ENCODE assay signal across 26 cellular contexts in genomic region chr9:76135902-76136301, GRCh38.
A peak's percentile ranks its signal among the peaks of the same experiment; 100 is the strongest.
DNase-seq lines count a peak whose midpoint lies in the region; ATAC-seq and TF ChIP-seq lines count a peak whose summit lies in the region.
"Had no signal": no experiment of that assay in that cellular context is flagged by ENCODE, and none has a peak within 500 bp of the region (broad histone marks: within the 10 kb centered on the region; RNA-seq: fewer than 3 reads in every experiment).

No MANE protein-coding gene starts in this region.

- no peak overlapping the region for H3K27ac Mint-ChIP-seq in activated CD4-positive, alpha-beta T cell treated with anti-CD3 and anti-CD28 coated beads for 36 hours
- H3K27ac Mint-ChIP-seq: activated CD4-positive, alpha-beta T cell treated with anti-CD3 and anti-CD28 coated beads, Interleukin-2, amount 10 ng/mL, durations not matched to agents 7 days and 5 days; HFFc6 had no signal

- no peak for TF ChIP-seq CTCF in IMR-90 (conservative IDR thresholded peaks at IDR 0.05; ENCODE audit: low read depth, low read length)
- no peak for TF ChIP-seq CTCF in astrocyte of the spinal cord (IDR thresholded peaks at IDR 0.05; ENCODE audit: low read depth, low read length)
- no peak for TF ChIP-seq CTCF in thyroid gland (IDR thresholded peaks at IDR 0.05)

- POLR2A ChIA-PET in IMR-90 (lab: Charles Lee; ENCODE audit: unreplicated experiment): no interaction called here
- POLR2A ChIA-PET in activated CD4-positive, alpha-beta T cell treated with anti-CD3 and anti-CD28 coated beads for 36 hours (lab: Charles Lee): no interaction called here

- no peaks in the 10 kb centered on the region for H3K27me3 Mint-ChIP-seq in activated CD4-positive, alpha-beta T cell treated with anti-CD3 and anti-CD28 coated beads for 36 hours
- H3K27me3 Mint-ChIP-seq: activated CD4-positive, alpha-beta T cell treated with anti-CD3 and anti-CD28 coated beads, Interleukin-2, amount 10 ng/mL, durations not matched to agents 7 days and 5 days had no signal

- H4K8ac ChIP-seq in IMR-90 (ENCODE audit: low read depth in 2 of 2, low read length in 2 of 2): peak overlapping the region; percentile 30 to 58; a peak in 1 of 4 replicates

- H3K18ac ChIP-seq in IMR-90 (ENCODE audit: low read depth, low read length): peak overlapping the region; percentile 91; the same call in 1 of the 2 replicates

- no peak overlapping the region for H2BK15ac ChIP-seq in IMR-90 (ENCODE audit: low read depth, low read length)

- H3K27ac ChIP-seq in IMR-90 (ENCODE audit: insufficient read depth, low read length): no peak overlapping the region
- no peak overlapping the region for H3K27ac ChIP-seq in thyroid gland
- H3K27ac ChIP-seq: BLaER1, brain microvascular endothelial cell, foreskin keratinocyte, heart left ventricle, pancreas, transverse colon, WERI-Rb-1 had no signal

- H3K9ac ChIP-seq in IMR-90 (ENCODE audit: low read depth, low read length): no peak overlapping the region
- H3K9ac ChIP-seq: BLaER1 had no signal

- intact Hi-C loops in IMR-90 (cut with micrococcal nuclease) (loop anchor here (5.0 kb wide), 1 partner anchor 244 kb away; the partner anchor contains the start of gene PCSK5), thyroid gland (cut with DNase I) (no loop called here)
- intact Hi-C loops in activated CD4-positive, alpha-beta T cell treated with anti-CD3 and anti-CD28 coated beads for 36 hours (cut with DNase I, micrococcal nuclease): loop anchor here in 1 of 2 experiments (5.0 kb wide), 1 partner anchor 39 kb away; no protein-coding TSS in a partner anchor

- no peak overlapping the region for H3K4ac ChIP-seq in IMR-90 (ENCODE audit: low read depth, low read length)

- CTCF ChIA-PET in IMR-90 (lab: Yijun Ruan, JAX): no interaction called here
- CTCF ChIA-PET in activated CD4-positive, alpha-beta T cell treated with anti-CD3 and anti-CD28 coated beads for 36 hours (lab: Charles Lee): interaction anchor here (1.1 kb wide), 1 partner anchor 14 kb away, joined by 4 read pairs; no protein-coding TSS in a partner anchor

- no peaks in the 10 kb centered on the region for H3K9me3 Mint-ChIP-seq in activated CD4-positive, alpha-beta T cell treated with anti-CD3 and anti-CD28 coated beads for 36 hours (ENCODE audit: low read depth)
- H3K9me3 Mint-ChIP-seq: activated T-cell treated with anti-CD3 and anti-CD28 coated beads, Interleukin-2, amount 50 U/mL, for 4 hours had no signal

- TF ChIP-seq RAD21 in IMR-90 (IDR thresholded peaks at IDR 0.05; ENCODE audit: low read length): no peak

- BruUV-seq in IMR-90 (replicated peaks; lab: Mats Ljungman, UMichigan): no TSS peak

- no peak overlapping the region for H3K4me2 ChIP-seq in IMR-90 (ENCODE audit: low read depth, low read length)
- H3K4me2 ChIP-seq: BLaER1 had no signal

- no peak for TF ChIP-seq POLR2A in IMR-90 (IDR thresholded peaks at IDR 0.05; ENCODE audit: low read depth, low read length)
- TF ChIP-seq POLR2A in thyroid gland (IDR thresholded peaks at IDR 0.05): no peak

- H3K9me3 ChIP-seq in IMR-90 (ENCODE audit: control insufficient read depth, insufficient read depth, low read length) (no peaks in the 10 kb centered on the region), thyroid gland (no peaks in the 10 kb centered on the region)
- H3K9me3 ChIP-seq: BLaER1, Caco-2, heart left ventricle, pancreas, transverse colon had no signal

- peak overlapping the region; percentile 24; the same call in 1 of the 2 replicates for H2BK120ac ChIP-seq in IMR-90 (ENCODE audit: low read depth, low read length)

- ATAC-seq in IMR-90 (ENCODE audit: low read depth): no peak
- ATAC-seq in activated CD4-positive, alpha-beta T cell treated with anti-CD3 and anti-CD28 coated beads for 36 hours: no peak
- ATAC-seq: activated T-cell treated with anti-CD3 and anti-CD28 coated beads, Interleukin-2, amount 50 U/mL, for 4 hours; foreskin keratinocyte; heart left ventricle; HepG2; Panc1; pancreas had no signal

- WGBS in IMR-90 (ENCODE audit: extremely low coverage in 2 of 2, insufficient read length in 1 of 2), 2 experiments: no CpG with 5 or more reads among the region's 5 CpGs
- 59 to 70% methylated on average over 5 of the region's 5 CpGs for WGBS in thyroid gland, 2 donors

- peak overlapping the region; percentile 64; the same call in 1 of the 2 replicates for H2BK20ac ChIP-seq in IMR-90 (ENCODE audit: low read depth, low read length)

- in situ Hi-C loops in Caki2 (cut with HindIII; ENCODE audit: low pct_unique_long_range_greater_than_20kb, low sequenced_read_pairs): no loop called here
- in situ Hi-C loops in IMR-90 (cut with MboI; ENCODE audit: low sequenced_read_pairs): no loop called here
- in situ Hi-C loops in astrocyte of the spinal cord (cut with HindIII; ENCODE audit: low sequenced_read_pairs): no loop called here

- H4K5ac ChIP-seq in IMR-90 (ENCODE audit: low read depth, low read length): no peak overlapping the region; the same call in 1 of the 2 replicates

- no peak overlapping the region for H2AFZ ChIP-seq in IMR-90 (replicated peaks; ENCODE audit: low read length, poor library complexity)

- H2BK5ac ChIP-seq in IMR-90 (ENCODE audit: low read depth, low read length, poor library complexity, severe bottlenecking): no peak overlapping the region

- no peaks in the 10 kb centered on the region for H3K79me1 ChIP-seq in IMR-90 (ENCODE audit: low read depth in 1 of 2, low read length in 2 of 2)

- H3K4me1 ChIP-seq in IMR-90 (ENCODE audit: control insufficient read depth, insufficient read depth, low read length) (peaks cover 6% of the 10 kb centered on the region), thyroid gland (no peaks in the 10 kb centered on the region)
- H3K4me1 ChIP-seq: BLaER1, Caco-2, pancreas had no signal

- H3K27me3 ChIP-seq in IMR-90 (ENCODE audit: control insufficient read depth, insufficient read depth, low read length) (no peaks in the 10 kb centered on the region), thyroid gland (no peaks in the 10 kb centered on the region)
- H3K27me3 ChIP-seq: BLaER1, brain microvascular endothelial cell, foreskin keratinocyte, heart left ventricle, pancreas, transverse colon had no signal

- no peak overlapping the region for H4K91ac ChIP-seq in IMR-90 (ENCODE audit: insufficient read depth, low read depth, low read length)

- no peak overlapping the region for H3K23ac ChIP-seq in IMR-90 (ENCODE audit: low read depth, low read length)

- H3K4me1 Mint-ChIP-seq in activated CD4-positive, alpha-beta T cell treated with anti-CD3 and anti-CD28 coated beads for 36 hours: peaks cover 8% of the 10 kb centered on the region
- H3K4me1 Mint-ChIP-seq: activated CD4-positive, alpha-beta T cell treated with anti-CD3 and anti-CD28 coated beads, Interleukin-2, amount 10 ng/mL, durations not matched to agents 7 days and 5 days had no signal

- no peak overlapping the region for H3K56ac ChIP-seq in IMR-90 (ENCODE audit: extremely low read depth, insufficient read depth, low read length)

- H4K20me1 ChIP-seq in IMR-90 (ENCODE audit: insufficient read depth, low read length): no peaks in the 10 kb centered on the region
- H4K20me1 ChIP-seq: BLaER1 had no signal

- H3K14ac ChIP-seq in IMR-90 (replicated peaks; ENCODE audit: low read depth, low read length): no peak overlapping the region

- H2AK5ac ChIP-seq in IMR-90 (ENCODE audit: low read depth, low read length): no peak overlapping the region

- dilution Hi-C loops in IMR-90 (cut with HindIII; ENCODE audit: low sequenced_read_pairs, unreplicated experiment): no loop called here

- H3K36me3 Mint-ChIP-seq in activated CD4-positive, alpha-beta T cell treated with anti-CD3 and anti-CD28 coated beads for 36 hours (ENCODE audit: low read depth): no peaks in the 10 kb centered on the region

- H3K4me3 ChIP-seq in IMR-90 (ENCODE audit: insufficient read depth, low read depth, low read length): no peak overlapping the region
- no peak overlapping the region for H3K4me3 ChIP-seq in astrocyte of the spinal cord (ENCODE audit: low read depth, low read length)
- no peak overlapping the region for H3K4me3 ChIP-seq in thyroid gland (replicated peaks in 1 of 3)
- H3K4me3 ChIP-seq: BLaER1, heart left ventricle, lung, pancreas, transverse colon had no signal

- DNase-seq in Caki2 (ENCODE audit: low read depth) (peak; percentile 9), IMR-90 (no peak), astrocyte of the spinal cord (ENCODE audit: low read depth, low spot score) (peak; percentile 14), kidney glomerular epithelial cell (lab: John Stamatoyannopoulos, UW) (peak; percentile 2), ureter (ENCODE audit: low spot score) (no peak), thyroid gland (no peak)
- no peak for DNase-seq in activated CD4-positive, alpha-beta T cell treated with anti-CD3 and anti-CD28 coated beads for 36 hours
- DNase-seq: activated CD4-positive, alpha-beta T cell treated with anti-CD3 and anti-CD28 coated beads, Interleukin-2, amount 10 ng/mL, durations not matched to agents 7 days and 5 days; activated T-cell treated with anti-CD3 and anti-CD28 coated beads, Interleukin-2, amount 50 U/mL, for 4 hours; brain microvascular endothelial cell; Caco-2; foreskin keratinocyte; heart left ventricle; HFFc6; Kasumi-1; NCI-H524 treated with DMSO at 0.1 percent for 48 hours; pancreas; retina; SIG-M5; stimulated activated CD4-positive, alpha-beta T cell treated with anti-CD3 and anti-CD28 coated beads, Interleukin-2, amount 100 ng/mL, for 24 hours; transverse colon; WERI-Rb-1 had no signal

- H3K4me3 Mint-ChIP-seq in activated CD4-positive, alpha-beta T cell treated with anti-CD3 and anti-CD28 coated beads for 36 hours: no peak overlapping the region
- H3K4me3 Mint-ChIP-seq: activated CD4-positive, alpha-beta T cell treated with anti-CD3 and anti-CD28 coated beads, Interleukin-2, amount 10 ng/mL, durations not matched to agents 7 days and 5 days; activated T-cell treated with anti-CD3 and anti-CD28 coated beads, Interleukin-2, amount 50 U/mL, for 4 hours; HFFc6 had no signal

- no peak overlapping the region for H2AK9ac ChIP-seq in IMR-90 (replicated peaks; ENCODE audit: low read depth, low read length, poor library complexity)

- peaks cover 6% of the 10 kb centered on the region for H3K9me1 ChIP-seq in IMR-90 (ENCODE audit: insufficient read depth, low read length)

- H3K36me3 ChIP-seq in IMR-90 (ENCODE audit: control insufficient read depth, insufficient read depth, low read length): no peaks in the 10 kb centered on the region
- no peaks in the 10 kb centered on the region for H3K36me3 ChIP-seq in thyroid gland
- H3K36me3 ChIP-seq: BLaER1, brain microvascular endothelial cell, heart left ventricle, pancreas, transverse colon, WERI-Rb-1 had no signal

TF ChIP-seq in IMR-90, 13 proteins besides CTCF, POLR2A, EP300 and RAD21:
- no peak for TF ChIP-seq MAZ (IDR thresholded peaks at IDR 0.05; ENCODE audit: borderline replicate concordance, low read depth, low read length)
- TF ChIP-seq CEBPB (IDR thresholded peaks at IDR 0.05; ENCODE audit: low read depth, low read length): no peak
- TF ChIP-seq MAFK (IDR thresholded peaks at IDR 0.05; ENCODE audit: low read depth, low read length): no peak

Comparison
In these comparisons a context has a peak if more than half of its experiments do, and no peak if none do; other contexts are left out.
1. DNase-seq: peak in Caki2 (single experiment), astrocyte of the spinal cord (single experiment) and kidney glomerular epithelial cell (single experiment); none in IMR-90 (single experiment), ureter (single experiment), activated CD4-positive, alpha-beta T cell treated with anti-CD3 and anti-CD28 coated beads for 36 hours (single experiment) and thyroid gland (0 of 2).